Comparison of ENCODE assay signal across 17 cellular contexts in the genomic region with DNA sequence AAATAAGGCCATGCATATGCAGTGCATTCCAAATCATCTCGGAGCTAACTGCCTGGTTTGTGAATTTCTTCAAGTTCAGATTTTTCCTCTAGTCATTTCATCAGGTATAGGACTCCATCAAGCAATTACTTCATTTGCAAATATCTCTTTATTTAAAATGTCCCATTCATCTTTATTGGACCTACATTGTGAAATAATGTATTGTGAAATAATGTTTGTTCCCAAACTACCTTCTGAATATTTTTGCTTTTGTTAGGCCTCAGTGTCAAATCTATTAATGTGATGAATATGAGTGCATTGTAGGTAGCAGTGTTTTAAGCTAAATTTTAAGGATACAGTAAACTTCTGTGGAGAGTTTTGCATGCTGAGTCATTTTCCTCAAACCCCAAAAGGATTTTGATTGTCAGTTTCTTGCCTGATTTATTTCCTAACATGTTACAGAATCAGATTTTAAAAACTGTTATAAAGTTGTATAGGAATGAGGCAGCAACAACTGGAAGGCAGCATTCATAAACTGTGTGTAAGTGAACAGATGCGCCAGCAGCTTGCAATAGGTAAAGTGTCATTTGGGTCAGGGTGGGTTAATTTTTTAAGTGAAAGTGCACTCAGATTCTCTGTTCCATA.
DNase-seq lines count a peak whose midpoint lies in the region; ATAC-seq and TF ChIP-seq lines count a peak whose summit lies in the region.
"Had no signal": no experiment of that assay in that cellular context is flagged by ENCODE, and none has a peak within 500 bp of the region (broad histone marks: within the 10 kb centered on the region; RNA-seq: fewer than 3 reads in every experiment).

No MANE protein-coding gene starts in this region.

- H3K4me3 Mint-ChIP-seq in HFFc6: no peak overlapping the region
- H3K4me3 Mint-ChIP-seq: T-cell had no signal

- peaks cover 1% of the 10 kb centered on the region; the same call in 1 of the 2 replicates for H3K27me3 Mint-ChIP-seq in HFFc6 (ENCODE audit: insufficient read depth)
- H3K27me3 Mint-ChIP-seq: T-cell had no signal

- H3K4me3 ChIP-seq in AG09309 (ENCODE audit: control insufficient read depth, low read depth, low read length): no peak overlapping the region

- peaks cover 38% of the 10 kb centered on the region for H3K4me1 Mint-ChIP-seq in HFFc6 (ENCODE audit: low read depth)

- H3K9me3 Mint-ChIP-seq in HFFc6: no peaks in the 10 kb centered on the region
- H3K9me3 Mint-ChIP-seq: T-cell had no signal

- peak overlapping the region; percentile 87 for H3K27ac Mint-ChIP-seq in HFFc6
- H3K27ac Mint-ChIP-seq: T-cell had no signal

- in situ Hi-C loops in GM13977 (cut with MboI; ENCODE audit: low pct_unique_long_range_greater_than_20kb, low sequenced_read_pairs, unreplicated experiment): no loop called here

- no peak for TF ChIP-seq CTCF in AG09309 (IDR thresholded peaks at IDR 0.05; ENCODE audit: control insufficient read depth, insufficient read depth, low read depth, low read length, missing control alignments)
- no peak for TF ChIP-seq CTCF in HFFc6 (IDR thresholded peaks at IDR 0.05)
- TF ChIP-seq CTCF in GM10266 (IDR thresholded peaks at IDR 0.05; ENCODE audit: control insufficient read depth, insufficient read depth, low read depth, missing control alignments): no peak
- TF ChIP-seq CTCF in GM13977 (IDR thresholded peaks at IDR 0.05; ENCODE audit: extremely low read depth, insufficient read depth, missing control alignments): no peak

- peak; percentile 33 for ATAC-seq in SK-N-SH treated with all-trans-retinoic acid at 6 μM for 48 hours
- ATAC-seq: Panc1, Right ventricle myocardium inferior, T-cell had no signal

- DNase-seq in AG09309 (ENCODE audit: low read depth) (peak; percentile 10), HFFc6 (no peak), fibroblast of peridontal ligament (ENCODE audit: extremely low read depth) (peak; percentile 49), NCI-H526 treated with DMSO at 0.1 percent for 48 hours (lab: John Stamatoyannopoulos, UW) (no peak), GM10266 (ENCODE audit: extremely low spot score) (no peak), GM13977 (ENCODE audit: low spot score) (no peak)
- DNase-seq in activated CD4-positive, alpha-beta T cell treated with anti-CD3 and anti-CD28 coated beads, Interleukin-2, amount 50 U/mL, for 4 hours: no peak
- DNase-seq: Caco-2, DMS153, GOT3, NCI-H1048, NCI-H1436 treated with DMSO at 0.1 percent for 48 hours, NCI-H2081 treated with DMSO at 0.1 percent for 48 hours, T-cell had no signal

- no peaks in the 10 kb centered on the region for H3K36me3 Mint-ChIP-seq in HFFc6 (ENCODE audit: low read depth)
- H3K36me3 Mint-ChIP-seq: T-cell had no signal

TF ChIP-seq in SK-N-SH treated with all-trans-retinoic acid at 6 μM for 48 hours, 23 proteins besides CTCF, POLR2A, EP300 and RAD21:
- TF ChIP-seq, protein P1, sequence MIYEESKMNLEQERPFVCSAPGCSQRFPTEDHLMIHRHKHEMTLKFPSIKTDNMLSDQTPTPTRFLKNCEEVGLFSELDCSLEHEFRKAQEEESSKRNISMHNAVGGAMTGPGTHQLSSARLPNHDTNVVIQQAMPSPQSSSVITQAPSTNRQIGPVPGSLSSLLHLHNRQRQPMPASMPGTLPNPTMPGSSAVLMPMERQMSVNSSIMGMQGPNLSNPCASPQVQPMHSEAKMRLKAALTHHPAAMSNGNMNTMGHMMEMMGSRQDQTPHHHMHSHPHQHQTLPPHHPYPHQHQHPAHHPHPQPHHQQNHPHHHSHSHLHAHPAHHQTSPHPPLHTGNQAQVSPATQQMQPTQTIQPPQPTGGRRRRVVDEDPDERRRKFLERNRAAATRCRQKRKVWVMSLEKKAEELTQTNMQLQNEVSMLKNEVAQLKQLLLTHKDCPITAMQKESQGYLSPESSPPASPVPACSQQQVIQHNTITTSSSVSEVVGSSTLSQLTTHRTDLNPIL (CRISPR knock-in tag; IDR thresholded peaks at IDR 0.05; ENCODE audit: low read depth): no peak
- TF ChIP-seq GLIS3 (CRISPR knock-in tag; IDR thresholded peaks at IDR 0.05): no peak
- TF ChIP-seq SNAI2 (CRISPR knock-in tag; IDR thresholded peaks at IDR 0.05): no peak
- TF ChIP-seq ZFP3 (CRISPR knock-in tag; IDR thresholded peaks at IDR 0.05): no peak
- TF ChIP-seq ZNF8 (CRISPR knock-in tag; IDR thresholded peaks at IDR 0.05): no peak

Comparison
In these comparisons a context has a peak if more than half of its experiments do, and no peak if none do; other contexts are left out.
1. DNase-seq: peak in AG09309 (single experiment) and fibroblast of peridontal ligament (single experiment); none in HFFc6 (single experiment), activated CD4-positive, alpha-beta T cell treated with anti-CD3 and anti-CD28 coated beads, Interleukin-2, amount 50 U/mL, for 4 hours (0 of 2), NCI-H526 treated with DMSO at 0.1 percent for 48 hours (single experiment), GM10266 (single experiment) and GM13977 (single experiment).